20 cellular contexts compared by ENCODE assay signal in the genomic region with DNA sequence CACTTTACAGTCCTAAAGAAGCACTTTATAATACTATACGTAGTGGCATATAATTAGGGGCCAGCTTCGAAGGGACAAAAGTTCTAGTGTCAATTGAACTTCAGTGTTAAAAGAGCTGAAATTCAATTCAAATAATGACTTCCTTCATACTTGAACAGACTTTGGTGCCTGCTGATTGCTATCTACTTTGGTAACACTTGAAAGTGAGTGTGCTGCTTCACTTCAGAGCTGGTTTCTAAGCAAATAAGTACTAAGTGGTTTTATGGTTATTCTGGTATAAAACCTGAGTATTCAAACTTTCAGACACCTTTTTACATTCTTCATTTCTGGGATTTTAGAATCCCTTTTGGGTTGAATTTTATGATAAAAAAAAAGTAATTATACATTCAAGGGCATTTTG.
"Had no signal": no experiment of that assay in that cellular context is flagged by ENCODE, and none has a peak within 500 bp of the region (broad histone marks: within the 10 kb centered on the region; RNA-seq: fewer than 3 reads in every experiment).

No MANE protein-coding gene starts in this region.

- H3K27ac ChIP-seq: ascending aorta, psoas muscle, suprapubic skin had no signal

- DNase-seq: activated B cell treated with CpG ODN at 0.5 μM for 24 hours; activated CD4-positive, alpha-beta T cell treated with anti-CD3 and anti-CD28 coated beads, Interleukin-2, amount 10 ng/mL, durations not matched to agents 24 days and 14 days; activated CD8-positive, alpha-beta memory T cell treated with anti-CD3 and anti-CD28 coated beads, Interleukin-2, amount 50 U/mL, for 4 hours; activated CD8-positive, alpha-beta T cell treated with anti-CD3 and anti-CD28 coated beads, Interleukin-2, amount 10 ng/mL, durations not matched to agents 7 days and 5 days; activated naive CD4-positive, alpha-beta T cell treated with anti-CD3 and anti-CD28 coated beads, Interleukin-2, amount 50 U/mL, for 16 hours; activated T-cell treated with anti-CD3 and anti-CD28 coated beads, Interleukin-2, amount 50 U/mL, for 4 hours; cortex of kidney; kidney; left ventricle myocardium superior; mesendoderm; psoas muscle; right lobe of liver; small intestine; stimulated activated CD4-positive, alpha-beta T cell treated with anti-CD3 and anti-CD28 coated beads, Interleukin-4, amount 100 ng/mL, for 1 hour; stimulated activated naive CD8-positive, alpha-beta T cell treated with anti-CD3 and anti-CD28 coated beads, Interleukin-15, amount 100 ng/mL, for 72 hours; T-helper 9 cell; trophoblast cell had no signal

- H3K4me3 ChIP-seq: ascending aorta, psoas muscle, right lobe of liver, suprapubic skin had no signal

- FAIRE-seq: frontal cortex, kidney, small intestine had no signal

- H3K36me3 ChIP-seq: ascending aorta, right lobe of liver, suprapubic skin had no signal

- H3K4me1 ChIP-seq: ascending aorta, psoas muscle, suprapubic skin had no signal

- H3K27me3 ChIP-seq: ascending aorta, right lobe of liver, suprapubic skin had no signal

- H3K9me3 ChIP-seq: ascending aorta, psoas muscle, right lobe of liver, suprapubic skin had no signal
